Comparison of ENCODE assay signal across 17 cellular contexts in the genomic region with DNA sequence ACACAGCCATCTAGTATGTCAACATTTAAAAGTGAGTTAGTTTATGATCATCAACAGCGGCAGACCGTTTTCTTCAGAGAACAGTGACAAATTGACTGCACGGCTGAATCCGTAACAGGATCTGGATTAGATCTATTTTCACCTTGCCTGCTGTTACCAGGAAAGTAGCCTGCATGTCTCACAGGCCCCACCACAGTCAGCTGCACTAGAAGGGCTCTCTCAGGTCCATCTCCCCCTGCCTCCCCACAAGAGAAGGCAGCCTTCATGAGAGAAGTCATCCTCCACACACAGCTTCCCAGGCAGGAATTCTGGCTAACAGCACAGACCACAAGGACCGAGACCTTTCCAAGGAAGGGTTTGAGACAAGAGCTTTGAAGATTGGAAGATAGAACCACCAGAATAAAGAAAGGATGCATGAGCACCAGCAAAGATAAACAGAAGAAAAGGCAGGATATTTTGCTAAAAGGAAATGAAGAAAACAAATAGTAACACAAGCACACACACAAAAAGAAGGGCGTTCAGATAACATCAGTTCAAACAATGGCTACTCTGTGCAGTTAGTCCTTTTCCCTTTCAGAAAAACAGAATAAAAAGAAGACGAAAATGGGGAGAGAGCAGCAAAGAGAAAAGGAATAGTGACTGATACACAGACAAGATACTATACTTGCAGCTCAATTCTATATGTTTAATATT.
DNase-seq lines count a peak whose midpoint lies in the region; ATAC-seq lines count a peak whose summit lies in the region.
"Had no signal": no experiment of that assay in that cellular context is flagged by ENCODE, and none has a peak within 500 bp of the region (broad histone marks: within the 10 kb centered on the region; RNA-seq: fewer than 3 reads in every experiment).

No MANE protein-coding gene starts in this region.

- H3K36me3 Mint-ChIP-seq in CD8-positive, alpha-beta memory T cell, result peaks cover 0 to 3% (median under 1%) of the 10 kb centered on the region in 3 donors
- peaks cover 3% of the 10 kb centered on the region for H3K36me3 Mint-ChIP-seq in activated CD4-positive, alpha-beta memory T cell treated with anti-CD3 and anti-CD28 coated beads, Interleukin-2, amount 10 ng/mL, durations not matched to agents 7 days and 5 days (ENCODE audit: low read depth)
- H3K36me3 Mint-ChIP-seq: natural killer cell treated with Interleukin-12 subunit alpha and Interleukin-12 subunit beta and Interleukin-15 and Interleukin-18, amount 100 ng/mL, for 72 hours had no signal

- no peaks in the 10 kb centered on the region for H3K9me3 Mint-ChIP-seq in CD8-positive, alpha-beta memory T cell
- H3K9me3 Mint-ChIP-seq in activated CD4-positive, alpha-beta memory T cell treated with anti-CD3 and anti-CD28 coated beads, Interleukin-2, amount 10 ng/mL, durations not matched to agents 7 days and 5 days, result no peaks in the 10 kb centered on the region
- H3K9me3 Mint-ChIP-seq: natural killer cell treated with Interleukin-12 subunit alpha and Interleukin-12 subunit beta and Interleukin-15 and Interleukin-18, amount 100 ng/mL, for 72 hours; stimulated activated memory B cell treated with anti-CD40 and anti-IgM and Interleukin-4, amounts not matched to agents 10 μg/mL and 1 μg/mL and 100 μg/mL, for 72 hours; T-helper 2 cell treated with Interferon-gamma antibody and Interleukin-4, amounts not matched to agents 5 μg/mL and 100 μg/mL, for 36 hours had no signal

- H3K4me3 Mint-ChIP-seq in CD8-positive, alpha-beta memory T cell, result no peak overlapping the region
- no peak overlapping the region for H3K4me3 Mint-ChIP-seq in activated CD4-positive, alpha-beta memory T cell treated with anti-CD3 and anti-CD28 coated beads, Interleukin-2, amount 10 ng/mL, durations not matched to agents 7 days and 5 days
- H3K4me3 Mint-ChIP-seq: natural killer cell treated with Interleukin-12 subunit alpha and Interleukin-12 subunit beta and Interleukin-15 and Interleukin-18, amount 100 ng/mL, for 72 hours; stimulated activated memory B cell treated with anti-CD40 and anti-IgM and Interleukin-4, amounts not matched to agents 10 μg/mL and 1 μg/mL and 100 μg/mL, for 72 hours; T-helper 2 cell treated with Interferon-gamma antibody and Interleukin-4, amounts not matched to agents 5 μg/mL and 100 μg/mL, for 36 hours had no signal

- H3K27me3 ChIP-seq in CD8-positive, alpha-beta memory T cell (ENCODE audit: insufficient read depth, low read length, poor library complexity, severe bottlenecking), result no peaks in the 10 kb centered on the region
- no peaks in the 10 kb centered on the region for H3K27me3 ChIP-seq in trophoblast cell (ENCODE audit: insufficient read depth, low read length)
- H3K27me3 ChIP-seq: esophagus squamous epithelium had no signal

- ATAC-seq in GM21717 (IDR thresholded peaks at IDR 0.05; ENCODE audit: unreplicated experiment), result no peak
- ATAC-seq: natural killer cell treated with Interleukin-12 subunit alpha and Interleukin-12 subunit beta and Interleukin-15 and Interleukin-18, amount 100 ng/mL, for 72 hours; stimulated activated memory B cell treated with anti-CD40 and anti-IgM and Interleukin-4, amounts not matched to agents 10 μg/mL and 1 μg/mL and 100 μg/mL, for 72 hours had no signal

- H2AK5ac ChIP-seq in trophoblast cell (ENCODE audit: low read length), result no peak overlapping the region

- H3K4me2 ChIP-seq in trophoblast cell (ENCODE audit: low read length), result no peak overlapping the region

- no peaks in the 10 kb centered on the region for H3K79me2 ChIP-seq in trophoblast cell (ENCODE audit: control insufficient read depth, insufficient read depth, low read length, poor library complexity)

- H2AFZ ChIP-seq in trophoblast cell (ENCODE audit: insufficient read depth, low read length, poor library complexity), result no peak overlapping the region

- H3K4me3 ChIP-seq in CD8-positive, alpha-beta memory T cell (ENCODE audit: low read length), result no peak overlapping the region
- H3K4me3 ChIP-seq in trophoblast cell (ENCODE audit: low read depth, low read length), result no peak overlapping the region
- H3K4me3 ChIP-seq: esophagus squamous epithelium, HAP-1 had no signal

- H3K23ac ChIP-seq in trophoblast cell (ENCODE audit: low read length), result no peak overlapping the region

- no peak overlapping the region for H3K18ac ChIP-seq in trophoblast cell (ENCODE audit: low read length)

- H3K9me3 ChIP-seq in CD8-positive, alpha-beta memory T cell (ENCODE audit: low read length), result no peaks in the 10 kb centered on the region
- no peaks in the 10 kb centered on the region for H3K9me3 ChIP-seq in trophoblast cell (ENCODE audit: insufficient read depth, low read depth, low read length)
- H3K9me3 ChIP-seq: esophagus squamous epithelium, HAP-1 had no signal

- CTCF ChIA-PET in CD8-positive, alpha-beta memory T cell (lab: Charles Lee), result no interaction called here
- CTCF ChIA-PET in activated CD4-positive, alpha-beta memory T cell treated with anti-CD3 and anti-CD28 coated beads, Interleukin-2, amount 10 ng/mL, durations not matched to agents 7 days and 5 days (lab: Charles Lee), result no interaction called here

- peaks cover 18 to 25% (median 19%) of the 10 kb centered on the region in 3 donors for H3K4me1 Mint-ChIP-seq in CD8-positive, alpha-beta memory T cell
- peaks cover 5% of the 10 kb centered on the region for H3K4me1 Mint-ChIP-seq in activated CD4-positive, alpha-beta memory T cell treated with anti-CD3 and anti-CD28 coated beads, Interleukin-2, amount 10 ng/mL, durations not matched to agents 7 days and 5 days
- H3K4me1 Mint-ChIP-seq: stimulated activated memory B cell treated with anti-CD40 and anti-IgM and Interleukin-4, amounts not matched to agents 10 μg/mL and 1 μg/mL and 100 μg/mL, for 72 hours had no signal

- H4K12ac ChIP-seq in trophoblast cell (ENCODE audit: low read depth, low read length), result no peak overlapping the region

- no peak overlapping the region for H4K8ac ChIP-seq in trophoblast cell (ENCODE audit: low read depth, low read length)

- POLR2A ChIA-PET in CD8-positive, alpha-beta memory T cell (lab: Charles Lee), result no interaction called here
- POLR2A ChIA-PET in activated CD4-positive, alpha-beta memory T cell treated with anti-CD3 and anti-CD28 coated beads, Interleukin-2, amount 10 ng/mL, durations not matched to agents 7 days and 5 days (lab: Charles Lee), result no interaction called here

- H3K14ac ChIP-seq in trophoblast cell (ENCODE audit: low read length), result no peak overlapping the region

- peaks cover 5% of the 10 kb centered on the region for H3K79me1 ChIP-seq in trophoblast cell (ENCODE audit: low read length)

- H2BK12ac ChIP-seq in trophoblast cell (ENCODE audit: low read length), result no peak overlapping the region

- H3K4ac ChIP-seq in trophoblast cell (ENCODE audit: low read depth, low read length), result no peak overlapping the region

- no CpG with 5 or more reads among the region's 7 CpGs for WGBS in trophoblast cell (ENCODE audit: extremely low coverage, insufficient coverage, insufficient read length)

- H3K9ac ChIP-seq in trophoblast cell (ENCODE audit: low read length), result no peak overlapping the region

- peak overlapping the region; percentile 18 for H4K91ac ChIP-seq in trophoblast cell (ENCODE audit: low read depth, low read length)

- H3K4me1 ChIP-seq in CD8-positive, alpha-beta memory T cell (ENCODE audit: insufficient read depth, low read length), result peaks cover 18% of the 10 kb centered on the region
- peaks cover 3 to 5% of the 10 kb centered on the region in 2 experiments for H3K4me1 ChIP-seq in trophoblast cell (ENCODE audit: control insufficient read depth in 1 of 2, insufficient read depth in 2 of 2, low read length in 2 of 2)
- H3K4me1 ChIP-seq: esophagus squamous epithelium had no signal

- no peak overlapping the region for H2BK120ac ChIP-seq in trophoblast cell (ENCODE audit: insufficient read depth, low read length, poor library complexity)

- H3K27me3 Mint-ChIP-seq in CD8-positive, alpha-beta memory T cell, result no peaks in the 10 kb centered on the region
- H3K27me3 Mint-ChIP-seq in activated CD4-positive, alpha-beta memory T cell treated with anti-CD3 and anti-CD28 coated beads, Interleukin-2, amount 10 ng/mL, durations not matched to agents 7 days and 5 days, result no peaks in the 10 kb centered on the region
- H3K27me3 Mint-ChIP-seq: natural killer cell treated with Interleukin-12 subunit alpha and Interleukin-12 subunit beta and Interleukin-15 and Interleukin-18, amount 100 ng/mL, for 72 hours; stimulated activated memory B cell treated with anti-CD40 and anti-IgM and Interleukin-4, amounts not matched to agents 10 μg/mL and 1 μg/mL and 100 μg/mL, for 72 hours had no signal

- no peak overlapping the region for H2BK5ac ChIP-seq in trophoblast cell (ENCODE audit: low read depth, low read length, poor library complexity)

- H3K27ac Mint-ChIP-seq in CD8-positive, alpha-beta memory T cell, result peak overlapping the region in 5 of 8 donors; percentile 36 to 89 (median 52)
- no peak overlapping the region for H3K27ac Mint-ChIP-seq in activated CD4-positive, alpha-beta memory T cell treated with anti-CD3 and anti-CD28 coated beads, Interleukin-2, amount 10 ng/mL, durations not matched to agents 7 days and 5 days
- H3K27ac Mint-ChIP-seq: natural killer cell treated with Interleukin-12 subunit alpha and Interleukin-12 subunit beta and Interleukin-15 and Interleukin-18, amount 100 ng/mL, for 72 hours; stimulated activated memory B cell treated with anti-CD40 and anti-IgM and Interleukin-4, amounts not matched to agents 10 μg/mL and 1 μg/mL and 100 μg/mL, for 72 hours; T-helper 2 cell treated with Interferon-gamma antibody and Interleukin-4, amounts not matched to agents 5 μg/mL and 100 μg/mL, for 36 hours had no signal

- DNase-seq in CD8-positive, alpha-beta memory T cell, result no peak
- DNase-seq in SK-N-DZ (ENCODE audit: low spot score) (peak; percentile 75), islet precursor cell (peak; percentile 82), trophoblast cell (no peak)
- DNase-seq in activated CD4-positive, alpha-beta T cell treated with anti-CD3 and anti-CD28 coated beads, Interleukin-2, amount 50 U/mL, for 1 hour, result no peak
- DNase-seq in activated CD4-positive, alpha-beta memory T cell treated with anti-CD3 and anti-CD28 coated beads, Interleukin-2, amount 10 ng/mL, durations not matched to agents 7 days and 5 days, result no peak
- DNase-seq: activated CD4-positive, CD25-positive, alpha-beta regulatory T cell treated with anti-CD3 and anti-CD28 coated beads, Interleukin-2, amount 50 U/mL, for 72 hours; caudate nucleus; esophagus squamous epithelium; NCI-H2081; NCI-H526; SIG-M5 had no signal

- no peak overlapping the region for H3K27ac ChIP-seq in CD8-positive, alpha-beta memory T cell (ENCODE audit: low read depth, low read length)
- no peak overlapping the region for H3K27ac ChIP-seq in trophoblast cell (ENCODE audit: low read depth, low read length)
- H3K27ac ChIP-seq: esophagus squamous epithelium had no signal

- H3K36me3 ChIP-seq in CD8-positive, alpha-beta memory T cell (ENCODE audit: insufficient read depth, low read length), result no peaks in the 10 kb centered on the region
- no peaks in the 10 kb centered on the region for H3K36me3 ChIP-seq in trophoblast cell (ENCODE audit: control insufficient read depth in 1 of 2, insufficient read depth in 2 of 2, low read length in 2 of 2)
- H3K36me3 ChIP-seq: esophagus squamous epithelium, HAP-1 had no signal

Comparison
In these comparisons a context has a peak if more than half of its experiments do, and no peak if none do; other contexts are left out.
1. DNase-seq: peak in SK-N-DZ (single experiment) and islet precursor cell (single experiment); none in CD8-positive, alpha-beta memory T cell (0 of 5), trophoblast cell (0 of 2), activated CD4-positive, alpha-beta T cell treated with anti-CD3 and anti-CD28 coated beads, Interleukin-2, amount 50 U/mL, for 1 hour (single experiment) and activated CD4-positive, alpha-beta memory T cell treated with anti-CD3 and anti-CD28 coated beads, Interleukin-2, amount 10 ng/mL, durations not matched to agents 7 days and 5 days (single experiment).